13 cellular contexts compared by ENCODE assay signal in the genomic region with DNA sequence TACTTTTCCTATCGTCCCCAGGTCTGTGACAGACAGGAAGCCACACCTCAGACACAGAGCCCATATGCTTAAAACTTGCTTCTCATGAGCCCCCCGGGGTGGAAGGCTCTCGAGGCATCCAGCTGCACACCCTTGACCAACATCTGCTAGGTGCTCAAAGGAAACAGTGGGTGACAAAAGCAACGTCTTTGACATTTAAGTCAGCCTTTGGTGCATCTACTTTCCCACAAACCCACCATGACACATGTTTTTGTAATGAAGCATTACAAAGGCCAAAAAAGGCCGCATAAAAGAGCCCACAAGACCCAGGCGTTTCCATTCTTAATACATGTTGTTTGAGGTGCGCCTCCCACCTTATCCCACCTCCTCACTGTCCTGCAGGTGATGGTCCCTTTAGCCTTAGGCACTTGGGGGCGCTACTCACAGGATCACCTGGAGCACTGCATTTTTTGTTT. TPM values are rescaled to one million over a fixed set of nuclear protein-coding genes. Genes with fewer than 3 reads are reported as not detected.
DNase-seq lines count a peak whose midpoint lies in the region; ATAC-seq and TF ChIP-seq lines count a peak whose summit lies in the region.
"Had no signal": no experiment of that assay in that cellular context is flagged by ENCODE, and none has a peak within 500 bp of the region (broad histone marks: within the 10 kb centered on the region; RNA-seq: fewer than 3 reads in every experiment).

No MANE protein-coding gene starts in this region.

- no peak overlapping the region for H3K4me3 ChIP-seq in Jurkat, Clone E6-1 (ENCODE audit: low read length)
- no peak overlapping the region for H3K4me3 ChIP-seq in osteoblast (ENCODE audit: insufficient read depth, low read length)
- no peak overlapping the region for H3K4me3 ChIP-seq in upper lobe of left lung
- H3K4me3 ChIP-seq: gastrocnemius medialis had no signal

- WGBS in upper lobe of left lung, 2 donors, result 61 to 65% methylated on average over 8 of the region's 8 CpGs

- H3K4me2 ChIP-seq in osteoblast (ENCODE audit: insufficient read depth, low read length), result no peak overlapping the region

- H3K36me3 Mint-ChIP-seq in activated T-helper 1 cell treated with anti-CD3 and anti-CD28 coated beads, Interleukin-12 subunit alpha, Interleukin-12 subunit beta, Interleukin-2, Interleukin-4 antibody, amounts not matched to agents 30 ng/mL and 10 ng/mL and 1 ng/mL, durations not matched to agents 14 hours and 24 hours and 36 hours (ENCODE audit: low read depth), result peaks cover 4% of the 10 kb centered on the region
- no peaks in the 10 kb centered on the region for H3K36me3 Mint-ChIP-seq in endothelial cell (ENCODE audit: low read depth, unreplicated experiment)

- peak; percentile 9 for DNase-seq in Daoy (ENCODE audit: low read depth)
- DNase-seq in Jurkat, Clone E6-1 (ENCODE audit: low read depth, low spot score), result peak; percentile 93
- no peak for DNase-seq in activated T-helper 1 cell treated with anti-CD3 and anti-CD28 coated beads, Interleukin-12 subunit alpha, Interleukin-12 subunit beta, Interleukin-2, Interleukin-4 antibody, amounts not matched to agents 30 ng/mL and 10 ng/mL and 1 ng/mL, durations not matched to agents 14 hours and 24 hours and 36 hours (ENCODE audit: low spot score)
- no peak for DNase-seq in osteoblast (ENCODE audit: insufficient read length, low spot score, missing footprints)
- no peak for DNase-seq in MV-4-11 (lab: John Stamatoyannopoulos, UW)
- DNase-seq in upper lobe of left lung, result no peak
- no peak for DNase-seq in endothelial cell (ENCODE audit: low spot score)
- DNase-seq: effector memory CD4-positive, alpha-beta T cell; gastrocnemius medialis; NCI-H1417 treated with DMSO at 0.1 percent for 48 hours; RPMI8226 had no signal

- no peaks in the 10 kb centered on the region for H4K20me1 ChIP-seq in osteoblast (ENCODE audit: insufficient read depth, low read length)

- H3K9me3 ChIP-seq in osteoblast (ENCODE audit: low read depth, low read length) (no peaks in the 10 kb centered on the region), upper lobe of left lung (no peaks in the 10 kb centered on the region)
- H3K9me3 ChIP-seq: gastrocnemius medialis had no signal

- intact Hi-C loops in activated T-helper 1 cell treated with anti-CD3 and anti-CD28 coated beads, Interleukin-12 subunit alpha, Interleukin-12 subunit beta, Interleukin-2, Interleukin-4 antibody, amounts not matched to agents 30 ng/mL and 10 ng/mL and 1 ng/mL, durations not matched to agents 14 hours and 24 hours and 36 hours (cut with micrococcal nuclease), result loop anchor here (1.0 to 5.0 kb wide), 3 partner anchors 8 to 35 kb away; no protein-coding TSS in a partner anchor

- no peaks in the 10 kb centered on the region for H3K9me3 Mint-ChIP-seq in activated T-helper 1 cell treated with anti-CD3 and anti-CD28 coated beads, Interleukin-12 subunit alpha, Interleukin-12 subunit beta, Interleukin-2, Interleukin-4 antibody, amounts not matched to agents 30 ng/mL and 10 ng/mL and 1 ng/mL, durations not matched to agents 14 hours and 24 hours and 36 hours
- no peaks in the 10 kb centered on the region for H3K9me3 Mint-ChIP-seq in endothelial cell (ENCODE audit: unreplicated experiment)

- TF ChIP-seq EP300 in upper lobe of left lung (IDR thresholded peaks at IDR 0.05), result no peak

- peak overlapping the region; percentile 8 for H2AFZ ChIP-seq in osteoblast (ENCODE audit: low read length)

- TF ChIP-seq POLR2A in upper lobe of left lung (IDR thresholded peaks at IDR 0.05), result no peak

- H3K4me3 Mint-ChIP-seq in activated T-helper 1 cell treated with anti-CD3 and anti-CD28 coated beads, Interleukin-12 subunit alpha, Interleukin-12 subunit beta, Interleukin-2, Interleukin-4 antibody, amounts not matched to agents 30 ng/mL and 10 ng/mL and 1 ng/mL, durations not matched to agents 14 hours and 24 hours and 36 hours, result peak overlapping the region; percentile 27
- no peak overlapping the region for H3K4me3 Mint-ChIP-seq in endothelial cell (ENCODE audit: unreplicated experiment)

- no peak for ATAC-seq in upper lobe of left lung (ENCODE audit: low FRiP score in 2 of 2)
- ATAC-seq: gastrocnemius medialis had no signal

- peaks cover 23% of the 10 kb centered on the region for H3K4me1 ChIP-seq in osteoblast (ENCODE audit: insufficient read depth, low read length)
- H3K4me1 ChIP-seq in upper lobe of left lung, result peaks cover 0 to 8% (median 0%) of the 10 kb centered on the region in 4 donors
- H3K4me1 ChIP-seq: gastrocnemius medialis had no signal

- H3K27me3 ChIP-seq in osteoblast (ENCODE audit: insufficient read depth, low read length), result no peaks in the 10 kb centered on the region
- H3K27me3 ChIP-seq in upper lobe of left lung, result no peaks in the 10 kb centered on the region
- H3K27me3 ChIP-seq: gastrocnemius medialis had no signal

- H3K27me3 Mint-ChIP-seq in activated T-helper 1 cell treated with anti-CD3 and anti-CD28 coated beads, Interleukin-12 subunit alpha, Interleukin-12 subunit beta, Interleukin-2, Interleukin-4 antibody, amounts not matched to agents 30 ng/mL and 10 ng/mL and 1 ng/mL, durations not matched to agents 14 hours and 24 hours and 36 hours (ENCODE audit: insufficient read depth), result peaks cover 2% of the 10 kb centered on the region
- H3K27me3 Mint-ChIP-seq in endothelial cell (ENCODE audit: unreplicated experiment), result no peaks in the 10 kb centered on the region

- TF ChIP-seq CTCF in osteoblast (IDR thresholded peaks at IDR 0.05; ENCODE audit: extremely low read depth, low read depth, low read length), result no peak
- no peak for TF ChIP-seq CTCF in upper lobe of left lung (IDR thresholded peaks at IDR 0.05)
- TF ChIP-seq CTCF in endothelial cell (IDR thresholded peaks at IDR 0.05; ENCODE audit: unreplicated experiment), result no peak

- H3K36me3 ChIP-seq in osteoblast (ENCODE audit: insufficient read depth, low read length) (no peaks in the 10 kb centered on the region), upper lobe of left lung (no peaks in the 10 kb centered on the region)
- H3K36me3 ChIP-seq: gastrocnemius medialis had no signal

- H3K27ac Mint-ChIP-seq in activated T-helper 1 cell treated with anti-CD3 and anti-CD28 coated beads, Interleukin-12 subunit alpha, Interleukin-12 subunit beta, Interleukin-2, Interleukin-4 antibody, amounts not matched to agents 30 ng/mL and 10 ng/mL and 1 ng/mL, durations not matched to agents 14 hours and 24 hours and 36 hours, result peak overlapping the region; percentile 74
- H3K27ac Mint-ChIP-seq in endothelial cell (ENCODE audit: unreplicated experiment), result no peak overlapping the region

- H3K4me1 Mint-ChIP-seq in activated T-helper 1 cell treated with anti-CD3 and anti-CD28 coated beads, Interleukin-12 subunit alpha, Interleukin-12 subunit beta, Interleukin-2, Interleukin-4 antibody, amounts not matched to agents 30 ng/mL and 10 ng/mL and 1 ng/mL, durations not matched to agents 14 hours and 24 hours and 36 hours (ENCODE audit: low read depth), result peaks cover 84% of the 10 kb centered on the region
- peaks cover 12% of the 10 kb centered on the region for H3K4me1 Mint-ChIP-seq in endothelial cell (ENCODE audit: unreplicated experiment)

- no peaks in the 10 kb centered on the region for H3K79me2 ChIP-seq in osteoblast (ENCODE audit: insufficient read depth, low read length)

- H3K27ac ChIP-seq in osteoblast (ENCODE audit: low read depth, low read length), result no peak overlapping the region
- H3K27ac ChIP-seq in upper lobe of left lung, result no peak overlapping the region
- H3K27ac ChIP-seq: gastrocnemius medialis had no signal

RNA-seq across cellular contexts. Expression of gene FASLG, which starts 11.8 kb away (rescaled TPM):
- total RNA-seq in Daoy (2014; rRNA removed; shearing (Covaris generic)), result not detected in 2 replicates
- polyA plus RNA-seq in Jurkat, Clone E6-1 (2012; ENCODE audit: insufficient read depth, insufficient read length), result not detected
- total RNA-seq in activated T-helper 1 cell treated with anti-CD3 and anti-CD28 coated beads, Interleukin-12 subunit alpha, Interleukin-12 subunit beta, Interleukin-2, Interleukin-4 antibody, amounts not matched to agents 30 ng/mL and 10 ng/mL and 1 ng/mL, durations not matched to agents 14 hours and 24 hours and 36 hours, result 113 and 114 TPM in 2 replicates
- not detected in 2 replicates for total RNA-seq in osteoblast
- total RNA-seq in upper lobe of left lung, result under 1 TPM in 4 of 6 donors, not detected in 2; 0.46 to 0.91 (median 0.52) TPM
- total RNA-seq in endothelial cell (ENCODE audit: unreplicated experiment), result not detected
- total RNA-seq: gastrocnemius medialis, NCI-H460, subcutaneous adipose tissue had no signal

Comparison
In these comparisons a context has a peak if more than half of its experiments do, and no peak if none do; other contexts are left out.
1. DNase-seq: peak in Daoy (single experiment) and Jurkat, Clone E6-1 (single experiment); none in activated T-helper 1 cell treated with anti-CD3 and anti-CD28 coated beads, Interleukin-12 subunit alpha, Interleukin-12 subunit beta, Interleukin-2, Interleukin-4 antibody, amounts not matched to agents 30 ng/mL and 10 ng/mL and 1 ng/mL, durations not matched to agents 14 hours and 24 hours and 36 hours (single experiment), osteoblast (single experiment), MV-4-11 (single experiment), upper lobe of left lung (0 of 2) and endothelial cell (single experiment).
2. RNA of gene FASLG, which starts 11.8 kb away (total RNA-seq): 113 to 114 TPM in activated T-helper 1 cell treated with anti-CD3 and anti-CD28 coated beads, Interleukin-12 subunit alpha, Interleukin-12 subunit beta, Interleukin-2, Interleukin-4 antibody, amounts not matched to agents 30 ng/mL and 10 ng/mL and 1 ng/mL, durations not matched to agents 14 hours and 24 hours and 36 hours; 0.46 to 0.91 TPM in upper lobe of left lung, not detected in Daoy, not detected in osteoblast and not detected in endothelial cell (single experiment); every median in the first group is over 10 times any median in the second.